In the genomic region with DNA sequence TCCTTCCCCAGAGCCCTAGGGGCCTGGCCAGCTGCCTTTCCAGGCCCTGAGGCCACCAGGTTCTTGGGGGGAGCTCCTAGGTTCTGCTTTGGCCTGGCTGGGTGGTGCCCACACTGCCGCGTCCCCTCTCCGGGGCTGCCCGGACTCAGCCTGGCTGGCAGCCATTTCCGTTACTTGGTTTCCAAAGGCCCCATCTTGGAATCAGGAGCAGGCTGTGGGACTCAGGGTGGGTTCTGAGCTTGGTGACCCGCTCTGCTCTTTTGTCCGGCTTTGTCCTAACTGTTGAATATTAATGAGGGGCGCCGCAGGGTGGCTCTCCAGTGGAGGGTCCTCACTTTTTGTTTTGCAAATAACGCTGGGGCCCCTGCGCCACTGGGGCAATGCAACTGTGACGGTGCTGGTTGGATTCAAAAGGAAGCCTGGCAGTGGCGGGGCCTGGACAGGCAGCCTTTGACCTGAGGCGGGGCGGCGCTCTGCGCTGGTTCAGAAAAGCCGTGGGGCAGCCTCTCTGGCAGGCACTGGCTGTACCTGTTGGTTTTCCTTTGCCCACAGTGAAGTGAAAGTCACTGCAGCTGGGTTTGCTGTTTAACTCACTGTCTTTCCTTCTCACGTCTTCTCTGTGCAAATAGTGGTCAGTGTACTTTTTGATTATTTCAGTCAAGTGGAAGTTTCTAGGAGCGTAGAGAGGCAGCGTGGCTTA, we compare ENCODE assay signal across 1 cellular context.
TF ChIP-seq lines count a peak whose summit lies in the region.

No MANE protein-coding gene starts in this region.

TF ChIP-seq in H1, 55 proteins besides CTCF, POLR2A, EP300 and RAD21:
- TF ChIP-seq CHD2 (IDR thresholded peaks at IDR 0.05; ENCODE audit: low read length) = no peak
- no peak for TF ChIP-seq JUND (IDR thresholded peaks at IDR 0.05; ENCODE audit: low read length)
- no peak for TF ChIP-seq ZNF274 (IDR thresholded peaks at IDR 0.05; ENCODE audit: borderline replicate concordance, extremely low read depth, low read length)
- no peak for TF ChIP-seq BCL11A (IDR thresholded peaks at IDR 0.05; ENCODE audit: low read depth in 2 of 2, low read length in 2 of 2)
- TF ChIP-seq TCF12 (IDR thresholded peaks at IDR 0.05; ENCODE audit: low read depth, low read length) = peak; percentile 68; the same call in 1 of the 2 replicates
- TF ChIP-seq CREB1 (IDR thresholded peaks at IDR 0.05) = peak; percentile 65; the same call in 1 of the 2 replicates
- TF ChIP-seq SRF (IDR thresholded peaks at IDR 0.05; ENCODE audit: low read depth, low read length) = no peak
- TF ChIP-seq KDM5A (IDR thresholded peaks at IDR 0.05; ENCODE audit: low read length) = no peak
- TF ChIP-seq, protein P1, sequence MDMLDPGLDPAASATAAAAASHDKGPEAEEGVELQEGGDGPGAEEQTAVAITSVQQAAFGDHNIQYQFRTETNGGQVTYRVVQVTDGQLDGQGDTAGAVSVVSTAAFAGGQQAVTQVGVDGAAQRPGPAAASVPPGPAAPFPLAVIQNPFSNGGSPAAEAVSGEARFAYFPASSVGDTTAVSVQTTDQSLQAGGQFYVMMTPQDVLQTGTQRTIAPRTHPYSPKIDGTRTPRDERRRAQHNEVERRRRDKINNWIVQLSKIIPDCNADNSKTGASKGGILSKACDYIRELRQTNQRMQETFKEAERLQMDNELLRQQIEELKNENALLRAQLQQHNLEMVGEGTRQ (IDR thresholded peaks at IDR 0.05; ENCODE audit: low read length) = no peak
- TF ChIP-seq MAFK (IDR thresholded peaks at IDR 0.05; ENCODE audit: low read depth, low read length) = peak; percentile 18; the same call in 1 of the 2 replicates
- peak; percentile 93 for TF ChIP-seq YY1 (IDR thresholded peaks at IDR 0.05; ENCODE audit: low read depth, low read length)
- TF ChIP-seq POU5F1 (IDR thresholded peaks at IDR 0.05; ENCODE audit: low read depth, low read length) = no peak
- no peak for TF ChIP-seq FOSL1 (IDR thresholded peaks at IDR 0.05; ENCODE audit: insufficient read depth, low read depth, low read length)
- TF ChIP-seq GABPA (IDR thresholded peaks at IDR 0.05; ENCODE audit: borderline replicate concordance, insufficient read depth, low read length) = 0 out of 2 replicates have a peak, but pooled peaks have one; percentile 12
- no peak for TF ChIP-seq RNF2 (IDR thresholded peaks at IDR 0.05; ENCODE audit: borderline replicate concordance, low read depth, low read length, missing control alignments, poor library complexity, severe bottlenecking)
- TF ChIP-seq CBX5 (IDR thresholded peaks at IDR 0.05; ENCODE audit: low read depth, low read length) = no peak
- no peak for TF ChIP-seq SIN3A (conservative IDR thresholded peaks at IDR 0.05 in 1 of 2, IDR thresholded peaks at IDR 0.05 in 1 of 2; ENCODE audit: low read depth in 1 of 2, low read length in 2 of 2)
- TF ChIP-seq TAF7 (optimal IDR thresholded peaks at IDR 0.05; ENCODE audit: borderline replicate concordance, low read depth, low read length) = no peak
- TF ChIP-seq SIX5 (IDR thresholded peaks at IDR 0.05; ENCODE audit: low read depth, low read length) = no peak
- peak; percentile 74 for TF ChIP-seq SP4 (IDR thresholded peaks at IDR 0.05; ENCODE audit: low read length)
- TF ChIP-seq ASH2L (IDR thresholded peaks at IDR 0.05; ENCODE audit: low read length) = peak; percentile 32
- TF ChIP-seq JUN (IDR thresholded peaks at IDR 0.05; ENCODE audit: low read depth, low read length) = no peak
- no peak; the same call in 1 of the 2 replicates for TF ChIP-seq NRF1 (IDR thresholded peaks at IDR 0.05; ENCODE audit: low read depth, low read length)
- no peak for TF ChIP-seq CEBPB (IDR thresholded peaks at IDR 0.05; ENCODE audit: low read depth, low read length)
- TF ChIP-seq CBX8 (IDR thresholded peaks at IDR 0.05; ENCODE audit: borderline replicate concordance, low read depth, low read length) = no peak
- TF ChIP-seq RBBP5 (IDR thresholded peaks at IDR 0.05; ENCODE audit: borderline replicate concordance, low read depth, low read length) = peak; percentile 56; the same call in 1 of the 2 replicates
- TF ChIP-seq SP2 (IDR thresholded peaks at IDR 0.05; ENCODE audit: low read length) = no peak
- TF ChIP-seq SAP30 (IDR thresholded peaks at IDR 0.05; ENCODE audit: insufficient read depth, insufficient replicate concordance, low read length) = no peak
- TF ChIP-seq, protein P2, sequence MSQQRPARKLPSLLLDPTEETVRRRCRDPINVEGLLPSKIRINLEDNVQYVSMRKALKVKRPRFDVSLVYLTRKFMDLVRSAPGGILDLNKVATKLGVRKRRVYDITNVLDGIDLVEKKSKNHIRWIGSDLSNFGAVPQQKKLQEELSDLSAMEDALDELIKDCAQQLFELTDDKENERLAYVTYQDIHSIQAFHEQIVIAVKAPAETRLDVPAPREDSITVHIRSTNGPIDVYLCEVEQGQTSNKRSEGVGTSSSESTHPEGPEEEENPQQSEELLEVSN (IDR thresholded peaks at IDR 0.05) = no peak
- TF ChIP-seq GTF2F1 (IDR thresholded peaks at IDR 0.05; ENCODE audit: borderline replicate concordance, low read depth, low read length) = 0 out of 2 replicates have a peak, but pooled peaks have one; percentile 28
- TF ChIP-seq TAF1 (IDR thresholded peaks at IDR 0.05; ENCODE audit: low read depth, low read length) = 0 out of 2 replicates have a peak, but pooled peaks have one; percentile 48
- no peak for TF ChIP-seq BRCA1 (IDR thresholded peaks at IDR 0.05; ENCODE audit: low read depth, low read length)
- TF ChIP-seq MAX (IDR thresholded peaks at IDR 0.05) = no peak; the same call in 1 of the 2 replicates
- no peak for TF ChIP-seq TEAD4 (IDR thresholded peaks at IDR 0.05; ENCODE audit: low read depth, low read length)
- TF ChIP-seq POLR2AphosphoS5 (IDR thresholded peaks at IDR 0.05; ENCODE audit: low read depth, low read length) = no peak
- peak; percentile 81 for TF ChIP-seq NANOG (IDR thresholded peaks at IDR 0.05; ENCODE audit: insufficient read depth, low read depth, low read length, poor library complexity, severe bottlenecking)
- no peak for TF ChIP-seq HDAC6 (IDR thresholded peaks at IDR 0.05; ENCODE audit: low read depth, low read length)
- TF ChIP-seq, protein P3, sequence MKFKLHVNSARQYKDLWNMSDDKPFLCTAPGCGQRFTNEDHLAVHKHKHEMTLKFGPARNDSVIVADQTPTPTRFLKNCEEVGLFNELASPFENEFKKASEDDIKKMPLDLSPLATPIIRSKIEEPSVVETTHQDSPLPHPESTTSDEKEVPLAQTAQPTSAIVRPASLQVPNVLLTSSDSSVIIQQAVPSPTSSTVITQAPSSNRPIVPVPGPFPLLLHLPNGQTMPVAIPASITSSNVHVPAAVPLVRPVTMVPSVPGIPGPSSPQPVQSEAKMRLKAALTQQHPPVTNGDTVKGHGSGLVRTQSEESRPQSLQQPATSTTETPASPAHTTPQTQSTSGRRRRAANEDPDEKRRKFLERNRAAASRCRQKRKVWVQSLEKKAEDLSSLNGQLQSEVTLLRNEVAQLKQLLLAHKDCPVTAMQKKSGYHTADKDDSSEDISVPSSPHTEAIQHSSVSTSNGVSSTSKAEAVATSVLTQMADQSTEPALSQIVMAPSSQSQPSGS (IDR thresholded peaks at IDR 0.05; ENCODE audit: low read length) = no peak
- TF ChIP-seq KDM1A (IDR thresholded peaks at IDR 0.05; ENCODE audit: borderline replicate concordance, low read length) = no peak
- TF ChIP-seq EGR1 (IDR thresholded peaks at IDR 0.05; ENCODE audit: borderline replicate concordance, low read depth, low read length) = no peak
- TF ChIP-seq BACH1 (IDR thresholded peaks at IDR 0.05; ENCODE audit: low read length) = no peak; the same call in 1 of the 2 replicates
- TF ChIP-seq SP1 (IDR thresholded peaks at IDR 0.05; ENCODE audit: low read depth, low read length) = peak; percentile 66; the same call in 1 of the 2 replicates
- no peak for TF ChIP-seq CTBP2 (IDR thresholded peaks at IDR 0.05; ENCODE audit: borderline replicate concordance, insufficient read depth, insufficient read length, low read length)
- no peak for TF ChIP-seq CHD7 (IDR thresholded peaks at IDR 0.05; ENCODE audit: insufficient replicate concordance, low read length)
- no peak for TF ChIP-seq RFX5 (IDR thresholded peaks at IDR 0.05; ENCODE audit: borderline replicate concordance, low read depth, low read length)
- no peak for TF ChIP-seq SIRT6 (IDR thresholded peaks at IDR 0.05; ENCODE audit: low read length)
- TF ChIP-seq SUZ12 (IDR thresholded peaks at IDR 0.05; ENCODE audit: low read length) = no peak
- TF ChIP-seq TBP (IDR thresholded peaks at IDR 0.05; ENCODE audit: low read depth, low read length) = peak; percentile 71; the same call in 1 of the 2 replicates
- no peak for TF ChIP-seq PHF8 (conservative IDR thresholded peaks at IDR 0.05; ENCODE audit: low read depth, low read length)
- TF ChIP-seq CHD1 (IDR thresholded peaks at IDR 0.05; ENCODE audit: low read depth, low read length) = no peak
- TF ChIP-seq, protein P4, sequence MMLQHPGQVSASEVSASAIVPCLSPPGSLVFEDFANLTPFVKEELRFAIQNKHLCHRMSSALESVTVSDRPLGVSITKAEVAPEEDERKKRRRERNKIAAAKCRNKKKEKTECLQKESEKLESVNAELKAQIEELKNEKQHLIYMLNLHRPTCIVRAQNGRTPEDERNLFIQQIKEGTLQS (IDR thresholded peaks at IDR 0.05; ENCODE audit: insufficient read depth, low read depth, low read length) = no peak
- no peak for TF ChIP-seq KDM4A (IDR thresholded peaks at IDR 0.05; ENCODE audit: low read depth, low read length, severe bottlenecking)
- no peak for TF ChIP-seq RXRA (IDR thresholded peaks at IDR 0.05; ENCODE audit: insufficient read depth, low read depth, low read length)
- no peak for TF ChIP-seq EZH2 (IDR thresholded peaks at IDR 0.05; ENCODE audit: low read depth, low read length, severe bottlenecking)
- peak; percentile 86; a peak in 2 of 4 replicates for TF ChIP-seq HDAC2 (IDR thresholded peaks at IDR 0.05; ENCODE audit: borderline replicate concordance in 1 of 2, low read depth in 2 of 2, low read length in 2 of 2)
